12 cellular contexts compared by ENCODE assay signal in the genomic region with DNA sequence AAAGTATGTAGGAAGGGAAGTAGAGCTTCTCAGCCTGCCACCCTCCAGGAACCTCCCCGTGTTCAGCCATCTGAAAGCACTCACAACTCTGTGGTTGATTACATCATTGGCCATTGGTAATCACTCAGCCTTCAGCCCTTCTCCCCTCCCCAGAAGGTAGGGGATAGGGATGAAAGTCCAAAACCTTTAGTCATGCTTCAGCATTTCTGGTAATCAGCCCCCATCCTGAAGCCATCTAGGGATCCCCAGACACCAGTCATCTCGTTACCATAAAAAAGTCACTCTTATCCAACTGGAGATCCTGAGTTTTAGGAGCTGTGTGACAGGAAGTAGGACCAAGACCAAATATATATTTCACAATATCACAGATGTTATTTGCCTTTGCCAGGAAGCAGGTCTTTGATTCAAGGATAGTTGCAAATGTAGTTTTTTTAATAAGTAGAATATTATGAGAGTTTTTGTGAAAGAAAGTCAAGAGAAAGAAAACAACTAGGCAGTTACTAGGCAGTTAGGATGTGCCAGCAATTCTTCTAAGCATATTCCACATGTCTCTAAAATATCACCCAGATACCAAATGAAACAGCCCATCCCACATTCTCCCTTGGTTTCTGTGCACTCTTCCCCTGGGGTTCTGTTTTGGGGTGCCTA.
DNase-seq lines count a peak whose midpoint lies in the region; ATAC-seq, FAIRE-seq and TF ChIP-seq lines count a peak whose summit lies in the region.
"Had no signal": no experiment of that assay in that cellular context is flagged by ENCODE, and none has a peak within 500 bp of the region (broad histone marks: within the 10 kb centered on the region; RNA-seq: fewer than 3 reads in every experiment).

No MANE protein-coding gene starts in this region.

- CTCF ChIA-PET in HepG2 (lab: Yijun Ruan, JAX; ENCODE audit: low intra/inter-chr PET ratio, low total read pairs), result no interaction called here

- no peak for FAIRE-seq in HepG2 (lab: Jason Lieb, UNC)
- FAIRE-seq: TTC549 had no signal

- intact Hi-C loops in HepG2 (cut with micrococcal nuclease; ENCODE audit: unreplicated experiment), result no loop called here

- no peaks in the 10 kb centered on the region for H3K36me3 ChIP-seq in adipocyte (ENCODE audit: control insufficient read depth, insufficient read depth, low read length, severe bottlenecking)
- no peaks in the 10 kb centered on the region for H3K36me3 ChIP-seq in HepG2 (replicated peaks in 1 of 2; ENCODE audit: control insufficient read depth in 1 of 2, insufficient read depth in 2 of 2, low read length in 2 of 2)

- no peak overlapping the region for H2AFZ ChIP-seq in HepG2 (ENCODE audit: low read length)

- no peak for TF ChIP-seq RAD21 in HepG2 (CRISPR knock-in tag; IDR thresholded peaks at IDR 0.05)

- no peaks in the 10 kb centered on the region for H3K79me2 ChIP-seq in HepG2 (ENCODE audit: insufficient read depth, low read length)

- TF ChIP-seq POLR2A in HepG2 (IDR thresholded peaks at IDR 0.05; ENCODE audit: insufficient read depth in 1 of 2, low read depth in 2 of 2, low read length in 2 of 2), result no peak

- H3K27me3 ChIP-seq in HL-60 (ENCODE audit: insufficient read depth, poor library complexity, severe bottlenecking) (no peaks in the 10 kb centered on the region), adipocyte (replicated peaks; ENCODE audit: control insufficient read depth, insufficient read depth, low read length) (no peaks in the 10 kb centered on the region), HepG2 (ENCODE audit: control insufficient read depth in 1 of 2, insufficient read depth in 2 of 2, low read length in 2 of 2) (no peaks in the 10 kb centered on the region)

- TF ChIP-seq EP300 in HepG2 (IDR thresholded peaks at IDR 0.05; ENCODE audit: low read depth in 2 of 2, low read length in 2 of 2), result no peak
- no peak for TF ChIP-seq EP300 in HepG2 (CRISPR knock-in tag; IDR thresholded peaks at IDR 0.05; ENCODE audit: borderline replicate concordance)

- H3K27ac ChIP-seq in HL-60 (replicated peaks) (no peak overlapping the region), HepG2 (ENCODE audit: extremely low read length, insufficient read depth, low read length) (no peak overlapping the region)

- in situ Hi-C loops in HepG2 (cut with HindIII; ENCODE audit: extremely low pct_ligation_motif_present, low pct_unique_long_range_greater_than_20kb), result no loop called here

- H3K9ac ChIP-seq in adipocyte (ENCODE audit: low read length), result no peak overlapping the region
- H3K9ac ChIP-seq in HepG2 (ENCODE audit: insufficient read depth, low read depth, low read length), result no peak overlapping the region

- no TSS peak for BruUV-seq in HepG2 (replicated peaks; lab: Mats Ljungman, UMichigan)

- DNase-seq in HL-60 (ENCODE audit: low read depth in 1 of 2, low spot score in 1 of 2) (peak; percentile 79 to 85), adipocyte (ENCODE audit: low read depth) (peak; percentile 66), HepG2 (ENCODE audit: low spot score) (no peak), middle frontal gyrus (ENCODE audit: extremely low spot score, low spot score) (no peak), NCI-H774 (lab: John Stamatoyannopoulos, UW) (no peak)
- no peak for DNase-seq in activated CD8-positive, alpha-beta memory T cell treated with anti-CD3 and anti-CD28 coated beads for 24 hours
- DNase-seq: H7, NCI-H146 had no signal

- H3K9me3 ChIP-seq in adipocyte (ENCODE audit: control insufficient read depth, low read length), result no peaks in the 10 kb centered on the region
- no peaks in the 10 kb centered on the region for H3K9me3 ChIP-seq in HepG2 (ENCODE audit: low read length)

- no peak for TF ChIP-seq CTCF in HL-60 (IDR thresholded peaks at IDR 0.05; ENCODE audit: insufficient read depth, low read length)
- no peak for TF ChIP-seq CTCF in HepG2 (CRISPR knock-in tag; IDR thresholded peaks at IDR 0.05)

- ATAC-seq in GM18858 (IDR thresholded peaks at IDR 0.05; ENCODE audit: unreplicated experiment), result peak; percentile 47
- no peak for ATAC-seq in HepG2
- ATAC-seq in HG03139 (IDR thresholded peaks at IDR 0.05; ENCODE audit: unreplicated experiment), result no peak

- H4K20me1 ChIP-seq in HepG2 (ENCODE audit: insufficient read depth, low read length), result no peaks in the 10 kb centered on the region

- peaks cover 6% of the 10 kb centered on the region for H3K4me1 ChIP-seq in adipocyte (ENCODE audit: control insufficient read depth, insufficient read depth, low read length)
- H3K4me1 ChIP-seq in HepG2 (ENCODE audit: insufficient read depth, low read length), result no peaks in the 10 kb centered on the region

- no peak overlapping the region for H3K4me2 ChIP-seq in HepG2 (ENCODE audit: low read depth, low read length)

- POLR2A ChIA-PET in HepG2 (lab: Yijun Ruan, JAX), result no interaction called here

- H3K4me3 ChIP-seq in HL-60 (replicated peaks; ENCODE audit: insufficient read depth, low read length) (no peak overlapping the region), adipocyte (ENCODE audit: low read length) (no peak overlapping the region), HepG2 (replicated peaks in 1 of 3; ENCODE audit: insufficient read depth in 1 of 3, low read depth in 2 of 3, low read length in 3 of 3) (no peak overlapping the region)
- H3K4me3 ChIP-seq: skin epidermis had no signal

- 5% methylated on average over 2 of the region's 2 CpGs for WGBS in HepG2 (ENCODE audit: low lambda C conversion rate)

TF ChIP-seq in HepG2, 621 proteins besides CTCF, POLR2A, EP300 and RAD21:
- no peak for TF ChIP-seq ZNF460 (CRISPR knock-in tag; IDR thresholded peaks at IDR 0.05; ENCODE audit: borderline replicate concordance)
- TF ChIP-seq ZNF83 (CRISPR knock-in tag; IDR thresholded peaks at IDR 0.05; ENCODE audit: borderline replicate concordance), result no peak
- 0 out of 2 replicates have a peak, but pooled peaks have one; percentile 10 for TF ChIP-seq FOSL2 (CRISPR knock-in tag; IDR thresholded peaks at IDR 0.05)
TF ChIP-seq in HepG2: peak in this region for 1.

Comparison
In these comparisons a context has a peak if more than half of its experiments do, and no peak if none do; other contexts are left out.
1. DNase-seq: peak in HL-60 (2 of 2) and adipocyte (single experiment); none in HepG2 (single experiment), middle frontal gyrus (single experiment), NCI-H774 (single experiment) and activated CD8-positive, alpha-beta memory T cell treated with anti-CD3 and anti-CD28 coated beads for 24 hours (single experiment).